In the genomic region with DNA sequence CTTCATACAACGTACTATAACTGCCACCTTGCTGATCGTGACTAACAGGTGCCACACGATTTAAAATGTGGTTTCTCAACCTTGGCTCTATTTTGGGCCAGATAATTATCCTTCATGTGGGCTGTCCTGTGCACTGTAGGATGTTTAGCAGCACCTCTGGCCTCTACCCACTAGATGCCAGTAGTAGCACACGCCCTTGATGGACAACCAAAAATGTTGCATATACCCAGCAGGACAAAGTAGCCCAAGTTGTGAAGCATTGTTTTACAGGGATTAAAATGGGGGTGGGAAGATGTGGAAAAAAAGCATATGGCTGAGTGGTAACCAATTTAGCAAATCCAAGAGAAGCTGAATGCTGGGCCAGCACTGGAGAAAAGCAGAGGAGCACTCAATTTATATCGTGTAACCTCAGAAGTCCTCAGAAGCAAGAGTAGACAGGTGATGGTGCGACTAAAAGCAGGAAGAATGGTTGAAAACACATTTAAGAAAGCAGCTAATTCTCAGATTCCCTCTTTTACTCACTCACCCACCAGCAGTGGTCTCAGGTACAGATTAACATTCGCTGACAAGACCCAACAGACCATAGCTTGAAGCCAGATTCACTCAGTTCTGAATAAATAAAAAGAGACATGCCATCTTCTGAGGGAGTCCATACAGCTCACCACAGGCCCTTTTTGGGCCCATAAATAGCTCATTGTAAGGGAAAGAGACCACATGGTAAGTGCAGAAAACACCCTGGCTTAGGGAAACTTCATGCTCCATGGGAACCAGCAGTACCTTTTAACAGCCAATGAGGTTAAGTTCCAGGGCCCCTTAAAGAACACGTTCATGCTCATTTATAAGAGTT, we compare ENCODE assay signal across 8 cellular contexts. TPM values are rescaled to one million over a fixed set of nuclear protein-coding genes. Genes with fewer than 3 reads are reported as not detected.
DNase-seq lines count a peak whose midpoint lies in the region; ATAC-seq, FAIRE-seq and TF ChIP-seq lines count a peak whose summit lies in the region.

No MANE protein-coding gene starts in this region.

- no peak for FAIRE-seq in A549 (lab: Jason Lieb, UNC)

- peak in 1 of 2 experiments; percentile 61 for DNase-seq in A549 (ENCODE audit: low read depth in 1 of 2, low spot score in 1 of 2)
- DNase-seq in GM13976 (ENCODE audit: low spot score): peak; percentile 35
- DNase-seq in T-helper 2 cell treated with Interferon-gamma antibody and Interleukin-4, amounts not matched to agents 5 μg/mL and 100 μg/mL, for 36 hours (ENCODE audit: low spot score): peak; percentile 44
- DNase-seq in kidney tubule cell (ENCODE audit: low spot score): peak; percentile 35
- DNase-seq in stimulated activated CD8-positive, alpha-beta memory T cell treated with anti-CD3 and anti-CD28 coated beads, Interleukin-7, amount 100 ng/mL, for 24 hours (ENCODE audit: low read depth): peak; percentile 10
- DNase-seq in MG63: no peak

- H3K36me3 ChIP-seq in MG63: peaks cover 86% of the 10 kb centered on the region

- CTCF ChIA-PET in A549 (lab: Yijun Ruan, JAX): interaction anchor here (0.6 to 2.8 kb wide), 13 partner anchors 11 to 421 kb away, joined by 3 to 18 read pairs (median 4); no protein-coding TSS in a partner anchor

- TF ChIP-seq RAD21 in A549 (conservative IDR thresholded peaks at IDR 0.05 in 1 of 2, IDR thresholded peaks at IDR 0.05 in 1 of 2): peak; percentile 85 to 89

- H3K4me1 ChIP-seq in A549: no peaks in the 10 kb centered on the region

- H3K4me3 Mint-ChIP-seq in T-helper 2 cell treated with Interferon-gamma antibody and Interleukin-4, amounts not matched to agents 5 μg/mL and 100 μg/mL, for 36 hours: no peak overlapping the region
- H3K4me3 Mint-ChIP-seq in brain: no peak overlapping the region

- H3K4me1 Mint-ChIP-seq in T-helper 2 cell treated with Interferon-gamma antibody and Interleukin-4, amounts not matched to agents 5 μg/mL and 100 μg/mL, for 36 hours (ENCODE audit: low read depth): peaks cover 13% of the 10 kb centered on the region
- peaks cover 6% of the 10 kb centered on the region for H3K4me1 Mint-ChIP-seq in brain

- H3K27me3 Mint-ChIP-seq in T-helper 2 cell treated with Interferon-gamma antibody and Interleukin-4, amounts not matched to agents 5 μg/mL and 100 μg/mL, for 36 hours (ENCODE audit: low read depth): no peaks in the 10 kb centered on the region
- no peaks in the 10 kb centered on the region for H3K27me3 Mint-ChIP-seq in brain

- H3K27me3 ChIP-seq in MG63: no peaks in the 10 kb centered on the region

- POLR2A ChIA-PET in A549 (lab: Yijun Ruan, JAX): no interaction called here

- H3K27ac Mint-ChIP-seq in T-helper 2 cell treated with Interferon-gamma antibody and Interleukin-4, amounts not matched to agents 5 μg/mL and 100 μg/mL, for 36 hours: no peak overlapping the region
- H3K27ac Mint-ChIP-seq in brain: peak overlapping the region in 2 of 5 experiments; percentile 13 to 20

- ATAC-seq in A549: peak; percentile 90 to 96; a peak in 5 of 6 replicates
- peak; percentile 68 for ATAC-seq in HG03378 (IDR thresholded peaks at IDR 0.05; ENCODE audit: unreplicated experiment)

- no peak overlapping the region for H3K27ac ChIP-seq in A549

- TF ChIP-seq EP300 in A549 (IDR thresholded peaks at IDR 0.05): no peak

- no peak overlapping the region for H3K4me2 ChIP-seq in A549

- H3K36me3 Mint-ChIP-seq in T-helper 2 cell treated with Interferon-gamma antibody and Interleukin-4, amounts not matched to agents 5 μg/mL and 100 μg/mL, for 36 hours (ENCODE audit: low read depth): no peaks in the 10 kb centered on the region
- peaks cover 80% of the 10 kb centered on the region for H3K36me3 Mint-ChIP-seq in brain

- TF ChIP-seq CTCF in A549 (IDR thresholded peaks at IDR 0.05): peak; percentile 68
- TF ChIP-seq CTCF in GM13976 (IDR thresholded peaks at IDR 0.05; ENCODE audit: borderline replicate concordance, control extremely low read depth, extremely low read depth, insufficient read depth, missing control alignments): peak; percentile 86
- peak; percentile 40 to 50 for TF ChIP-seq CTCF in brain (conservative IDR thresholded peaks at IDR 0.05)

- in situ Hi-C loops in GM13976 (cut with MboI; ENCODE audit: low sequenced_read_pairs, unreplicated experiment): loop anchor here (5.0 to 25.0 kb wide), 2 partner anchors 178 to 328 kb away; no protein-coding TSS in a partner anchor

- 73% methylated on average over 8 of the region's 8 CpGs for WGBS in A549 (ENCODE audit: missing lambda C conversion rate)

- no peak for TF ChIP-seq POLR2A in A549 (IDR thresholded peaks at IDR 0.05; ENCODE audit: low read length)

- no peaks in the 10 kb centered on the region for H3K9me3 Mint-ChIP-seq in T-helper 2 cell treated with Interferon-gamma antibody and Interleukin-4, amounts not matched to agents 5 μg/mL and 100 μg/mL, for 36 hours
- H3K9me3 Mint-ChIP-seq in brain: no peaks in the 10 kb centered on the region

- H3K4me3 ChIP-seq in A549: no peak overlapping the region
- H3K4me3 ChIP-seq in MG63: no peak overlapping the region

- H3K9me3 ChIP-seq in A549 (no peaks in the 10 kb centered on the region), MG63 (no peaks in the 10 kb centered on the region)

TF ChIP-seq in A549, 52 proteins besides CTCF, POLR2A, EP300 and RAD21:
- no peak for TF ChIP-seq CBX8 (IDR thresholded peaks at IDR 0.05)
- peak; percentile 85 for TF ChIP-seq SMC3 (IDR thresholded peaks at IDR 0.05)

RNA-seq across cellular contexts. Expression of a gene that starts 50.6 kb away (rescaled TPM):
- polyA plus RNA-seq in A549 (2011; rRNA removed) (7.3 and 11.6 TPM in 2 replicates), A549 (2017; fragmentation: RNase III; extraction: RNeasy Plus Mini Kit Qiagen cat#74134 plus additional on column Dnase treatment) (5.5 to 6.9 TPM (median 6.3 TPM) in 3 replicates), brain (ENCODE audit: insufficient read depth, low read depth, low replicate concordance) (7.3 TPM)
- 2.4 and 2.6 TPM in 2 replicates for polyA plus RNA-seq in A549 (2012; cell fraction: cytosol; rRNA removed)
- polyA plus RNA-seq in A549 (2012; cell fraction: nucleus; rRNA removed): 2.3 and 2.6 TPM in 2 replicates
- polyA minus RNA-seq in A549 (2011; rRNA and poly(A)+ RNA removed): 17.1 and 17.2 TPM in 2 replicates
- total RNA-seq in MG63 (2014; rRNA removed; shearing (Covaris generic); ENCODE audit: low replicate concordance): 12.5 and 57.0 TPM in 2 replicates
